Comparison of ENCODE assay signal across 1 cellular context in the genomic region with DNA sequence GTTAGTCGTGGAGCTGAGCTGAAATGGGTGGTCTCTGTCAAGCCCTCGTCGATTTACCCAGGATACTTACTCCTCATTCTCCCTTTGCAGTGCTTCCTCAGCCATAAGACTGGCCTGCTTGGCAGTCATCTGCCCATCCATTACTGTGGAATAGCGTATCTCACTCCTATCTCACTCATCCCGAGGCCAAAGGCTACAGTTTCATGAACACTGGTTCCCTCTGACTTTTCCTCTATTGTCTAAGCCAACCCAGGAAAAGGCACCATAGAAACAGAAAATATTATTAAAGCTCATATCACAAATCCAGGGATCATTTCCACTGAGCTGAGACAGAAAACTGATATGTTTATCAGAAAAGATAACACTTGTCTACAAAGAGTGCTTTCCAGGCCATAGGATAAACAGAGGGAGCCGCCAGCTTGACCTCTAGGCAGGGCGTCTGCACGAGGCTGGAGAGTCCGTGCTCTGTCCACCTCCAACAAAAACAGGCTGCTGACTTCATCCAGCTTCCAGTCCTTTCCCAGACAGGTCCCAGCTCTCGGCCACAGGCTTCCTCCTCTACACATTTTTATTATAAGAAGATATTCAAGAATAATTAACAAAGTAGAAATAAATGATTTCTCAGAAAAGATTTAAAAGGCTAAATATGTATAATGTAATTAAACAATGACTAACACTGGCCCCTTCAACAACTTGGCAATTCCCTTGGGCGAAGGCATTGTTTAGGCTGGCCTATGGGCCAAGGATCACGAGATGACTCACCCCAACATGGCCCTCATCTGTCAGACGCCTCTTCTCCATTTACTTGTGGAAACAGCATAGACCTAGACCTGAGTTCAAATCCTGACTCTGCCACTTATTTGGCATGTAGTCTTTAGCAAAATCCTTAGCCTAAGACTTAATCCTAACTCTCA.
A peak's percentile ranks its signal among the peaks of the same experiment; 100 is the strongest.
TF ChIP-seq lines count a peak whose summit lies in the region.

No MANE protein-coding gene starts in this region.

TF ChIP-seq in HEK293, 187 proteins besides CTCF, POLR2A, EP300 and RAD21:
- no peak for TF ChIP-seq ZNF19 (tag by site-specific recombination; IDR thresholded peaks at IDR 0.05; ENCODE audit: low read depth)
- TF ChIP-seq ZNF626 (tag by site-specific recombination; IDR thresholded peaks at IDR 0.05) = no peak
- peak; percentile 58 for TF ChIP-seq SETDB1 (IDR thresholded peaks at IDR 0.05; ENCODE audit: insufficient read length, low read length)
- no peak for TF ChIP-seq ZFP37 (tag by site-specific recombination; IDR thresholded peaks at IDR 0.05)
- TF ChIP-seq YY1 (tag by site-specific recombination; IDR thresholded peaks at IDR 0.05) = no peak
- TF ChIP-seq TRIM28 (IDR thresholded peaks at IDR 0.05; ENCODE audit: borderline replicate concordance, low read length) = peak; percentile 76; the same call in 1 of the 2 replicates
